Comparison of ENCODE assay signal across 15 cellular contexts in genomic region chr2:227411990-227412350, GRCh38. TPM values are rescaled to one million over a fixed set of nuclear protein-coding genes. Genes with fewer than 3 reads are reported as not detected.
DNase-seq lines count a peak whose midpoint lies in the region; FAIRE-seq and TF ChIP-seq lines count a peak whose summit lies in the region.
"Had no signal": no experiment of that assay in that cellular context is flagged by ENCODE, and none has a peak within 500 bp of the region (broad histone marks: within the 10 kb centered on the region; RNA-seq: fewer than 3 reads in every experiment).

No MANE protein-coding gene starts in this region.

- H3K79me2 ChIP-seq in astrocyte (ENCODE audit: insufficient read depth, low read length) = no peaks in the 10 kb centered on the region

- H3K9ac ChIP-seq in astrocyte (ENCODE audit: low read length) = no peak overlapping the region

- no peaks in the 10 kb centered on the region for H4K20me1 ChIP-seq in astrocyte (ENCODE audit: insufficient read depth, low read length)

- H3K4me1 ChIP-seq in astrocyte (ENCODE audit: insufficient read depth, low read length) (peaks cover 25% of the 10 kb centered on the region), HAP-1 (peaks cover 6% of the 10 kb centered on the region; the same call in 1 of the 2 replicates)

- no peak for DNase-seq in activated CD4-positive, alpha-beta T cell treated with anti-CD3 and anti-CD28 coated beads, Interleukin-2, amount 10 ng/mL, durations not matched to agents 24 days and 14 days
- no peak for DNase-seq in activated CD4-positive, alpha-beta T cell treated with anti-CD3 and anti-CD28 coated beads, Interleukin-2, amount 50 U/mL, for 4 hours
- peak; percentile 20 for DNase-seq in MG63
- peak; percentile 35 for DNase-seq in astrocyte (ENCODE audit: low read depth)
- DNase-seq in myocyte (ENCODE audit: low read depth) = peak; percentile 34
- DNase-seq in HK-2 (ENCODE audit: unreplicated experiment) = no peak
- DNase-seq in NOMO-1 treated with dmso at 0.1 percent for 144 hours (lab: John Stamatoyannopoulos, UW; ENCODE audit: unreplicated experiment) = no peak
- DNase-seq in HAP-1 (ENCODE audit: low spot score in 2 of 2) = no peak
- DNase-seq: ACHN, dorsolateral prefrontal cortex, NCI-H2171 had no signal

- in situ Hi-C loops in HAP-1 (cut with MboI; ENCODE audit: low sequenced_read_pairs) = no loop called here

- no peaks in the 10 kb centered on the region for H3K36me3 Mint-ChIP-seq in activated CD4-positive, alpha-beta T cell treated with anti-CD3 and anti-CD28 coated beads, Interleukin-2, amount 10 ng/mL, durations not matched to agents 24 days and 14 days (ENCODE audit: low read depth)
- H3K36me3 Mint-ChIP-seq in astrocyte (ENCODE audit: low read depth, unreplicated experiment) = no peaks in the 10 kb centered on the region
- H3K36me3 Mint-ChIP-seq: activated CD8-positive, alpha-beta memory T cell treated with anti-CD3 and anti-CD28 coated beads, Interleukin-2, amount 10 ng/mL, durations not matched to agents 7 days and 5 days had no signal

- H3K27ac ChIP-seq in astrocyte (ENCODE audit: low read depth, low read length) = no peak overlapping the region
- H3K27ac ChIP-seq: dorsolateral prefrontal cortex had no signal

- intact Hi-C loops in activated CD4-positive, alpha-beta T cell treated with anti-CD3 and anti-CD28 coated beads, Interleukin-2, amount 10 ng/mL, durations not matched to agents 24 days and 14 days (cut with micrococcal nuclease) = loop anchor here (1.0 to 2.0 kb wide), 6 partner anchors 38 to 577 kb away; partner anchors contain the start of genes AGFG1 and MFF

- no peak for FAIRE-seq in astrocyte (lab: Jason Lieb, UNC)

- H3K27me3 ChIP-seq in MG63 (no peaks in the 10 kb centered on the region), astrocyte (ENCODE audit: insufficient read depth, low read length) (no peaks in the 10 kb centered on the region), HAP-1 (ENCODE audit: low read depth) (no peaks in the 10 kb centered on the region)
- H3K27me3 ChIP-seq: dorsolateral prefrontal cortex, neutrophil had no signal

- H3K4me1 Mint-ChIP-seq in activated CD4-positive, alpha-beta T cell treated with anti-CD3 and anti-CD28 coated beads, Interleukin-2, amount 10 ng/mL, durations not matched to agents 24 days and 14 days = peaks cover 55% of the 10 kb centered on the region
- peaks cover 35% of the 10 kb centered on the region for H3K4me1 Mint-ChIP-seq in astrocyte (ENCODE audit: low read depth, unreplicated experiment)

- TF ChIP-seq CTCF in astrocyte (IDR thresholded peaks at IDR 0.05; ENCODE audit: insufficient read depth, low read depth, low read length) = no peak

- no peaks in the 10 kb centered on the region for H3K27me3 Mint-ChIP-seq in activated CD4-positive, alpha-beta T cell treated with anti-CD3 and anti-CD28 coated beads, Interleukin-2, amount 10 ng/mL, durations not matched to agents 24 days and 14 days
- H3K27me3 Mint-ChIP-seq in astrocyte (ENCODE audit: low read depth, unreplicated experiment) = no peaks in the 10 kb centered on the region
- H3K27me3 Mint-ChIP-seq: activated CD8-positive, alpha-beta memory T cell treated with anti-CD3 and anti-CD28 coated beads, Interleukin-2, amount 10 ng/mL, durations not matched to agents 7 days and 5 days had no signal

- H3K4me3 ChIP-seq in MG63 (no peak overlapping the region), astrocyte (ENCODE audit: insufficient read depth, low read depth, low read length) (no peak overlapping the region), HAP-1 (no peak overlapping the region)
- H3K4me3 ChIP-seq: dorsolateral prefrontal cortex, lung had no signal

- peak overlapping the region; percentile 24 for H3K4me2 ChIP-seq in astrocyte (ENCODE audit: low read length)

- H3K9me3 ChIP-seq in MG63 (no peaks in the 10 kb centered on the region), astrocyte (ENCODE audit: insufficient read depth, low read depth, low read length) (no peaks in the 10 kb centered on the region), HAP-1 (no peaks in the 10 kb centered on the region)
- H3K9me3 ChIP-seq: neutrophil had no signal

- H3K36me3 ChIP-seq in MG63 (no peaks in the 10 kb centered on the region), astrocyte (ENCODE audit: insufficient read depth, low read length) (no peaks in the 10 kb centered on the region), HAP-1 (replicated peaks) (no peaks in the 10 kb centered on the region)
- H3K36me3 ChIP-seq: neutrophil had no signal

- peaks cover 6% of the 10 kb centered on the region for H3K9me3 Mint-ChIP-seq in activated CD4-positive, alpha-beta T cell treated with anti-CD3 and anti-CD28 coated beads, Interleukin-2, amount 10 ng/mL, durations not matched to agents 24 days and 14 days
- no peaks in the 10 kb centered on the region for H3K9me3 Mint-ChIP-seq in astrocyte (ENCODE audit: unreplicated experiment)

- peak overlapping the region; percentile 94 for H3K27ac Mint-ChIP-seq in activated CD4-positive, alpha-beta T cell treated with anti-CD3 and anti-CD28 coated beads, Interleukin-2, amount 10 ng/mL, durations not matched to agents 24 days and 14 days
- H3K27ac Mint-ChIP-seq in astrocyte (ENCODE audit: unreplicated experiment) = peak overlapping the region; percentile 93
- H3K27ac Mint-ChIP-seq: activated CD8-positive, alpha-beta memory T cell treated with anti-CD3 and anti-CD28 coated beads, Interleukin-2, amount 10 ng/mL, durations not matched to agents 7 days and 5 days had no signal

- no peak overlapping the region for H2AFZ ChIP-seq in astrocyte (ENCODE audit: low read depth, low read length)

- peak overlapping the region; percentile 63 for H3K4me3 Mint-ChIP-seq in activated CD4-positive, alpha-beta T cell treated with anti-CD3 and anti-CD28 coated beads, Interleukin-2, amount 10 ng/mL, durations not matched to agents 24 days and 14 days
- H3K4me3 Mint-ChIP-seq in astrocyte (ENCODE audit: unreplicated experiment) = no peak overlapping the region
- H3K4me3 Mint-ChIP-seq: activated CD8-positive, alpha-beta memory T cell treated with anti-CD3 and anti-CD28 coated beads, Interleukin-2, amount 10 ng/mL, durations not matched to agents 7 days and 5 days had no signal

RNA-seq across cellular contexts. Expression of gene SCYGR1, which starts 24.2 kb away (rescaled TPM):
- not detected in 2 replicates for total RNA-seq in activated CD4-positive, alpha-beta T cell treated with anti-CD3 and anti-CD28 coated beads, Interleukin-2, amount 10 ng/mL, durations not matched to agents 24 days and 14 days
- total RNA-seq in MG63 (2014; rRNA removed; shearing (Covaris generic); ENCODE audit: low replicate concordance) = not detected in 2 replicates
- not detected in 2 replicates for total RNA-seq in astrocyte
- not detected in 2 replicates for total RNA-seq in myocyte
- 0.58 TPM for polyA plus RNA-seq in myocyte (2012)
- total RNA-seq: activated CD8-positive, alpha-beta memory T cell treated with anti-CD3 and anti-CD28 coated beads, Interleukin-2, amount 10 ng/mL, durations not matched to agents 7 days and 5 days; HT-29; lung had no signal
- polyA plus RNA-seq: lung had no signal

RNA-seq across cellular contexts. Expression of gene TM4SF20, which starts 32.9 kb away (rescaled TPM):
- not detected in 2 replicates for total RNA-seq in activated CD4-positive, alpha-beta T cell treated with anti-CD3 and anti-CD28 coated beads, Interleukin-2, amount 10 ng/mL, durations not matched to agents 24 days and 14 days
- total RNA-seq in MG63 (2014; rRNA removed; shearing (Covaris generic); ENCODE audit: low replicate concordance) = not detected in 2 replicates
- not detected in 2 replicates for total RNA-seq in astrocyte
- not detected in 2 replicates for total RNA-seq in myocyte
- 10.6 TPM for polyA plus RNA-seq in myocyte (2012)
- total RNA-seq: activated CD8-positive, alpha-beta memory T cell treated with anti-CD3 and anti-CD28 coated beads, Interleukin-2, amount 10 ng/mL, durations not matched to agents 7 days and 5 days; lung had no signal

RNA-seq across cellular contexts. Expression of gene AGFG1, which starts 60.0 kb away (rescaled TPM):
- 221 and 229 TPM in 2 replicates for total RNA-seq in activated CD4-positive, alpha-beta T cell treated with anti-CD3 and anti-CD28 coated beads, Interleukin-2, amount 10 ng/mL, durations not matched to agents 24 days and 14 days
- 68.6 and 100 TPM in 2 replicates for total RNA-seq in MG63 (2014; rRNA removed; shearing (Covaris generic); ENCODE audit: low replicate concordance)
- total RNA-seq in astrocyte (84.1 and 87.9 TPM in 2 replicates), myocyte (153 and 161 TPM in 2 replicates)
- polyA plus RNA-seq in myocyte (2012) = 68.5 TPM

Comparison
In these comparisons a context has a peak if more than half of its experiments do, and no peak if none do; other contexts are left out.
1. DNase-seq: peak in MG63 (single experiment), astrocyte (single experiment) and myocyte (single experiment); none in activated CD4-positive, alpha-beta T cell treated with anti-CD3 and anti-CD28 coated beads, Interleukin-2, amount 10 ng/mL, durations not matched to agents 24 days and 14 days (single experiment), activated CD4-positive, alpha-beta T cell treated with anti-CD3 and anti-CD28 coated beads, Interleukin-2, amount 50 U/mL, for 4 hours (0 of 2), HK-2 (single experiment), NOMO-1 treated with dmso at 0.1 percent for 144 hours (single experiment) and HAP-1 (0 of 2).